15 cellular contexts compared by ENCODE assay signal in the genomic region with DNA sequence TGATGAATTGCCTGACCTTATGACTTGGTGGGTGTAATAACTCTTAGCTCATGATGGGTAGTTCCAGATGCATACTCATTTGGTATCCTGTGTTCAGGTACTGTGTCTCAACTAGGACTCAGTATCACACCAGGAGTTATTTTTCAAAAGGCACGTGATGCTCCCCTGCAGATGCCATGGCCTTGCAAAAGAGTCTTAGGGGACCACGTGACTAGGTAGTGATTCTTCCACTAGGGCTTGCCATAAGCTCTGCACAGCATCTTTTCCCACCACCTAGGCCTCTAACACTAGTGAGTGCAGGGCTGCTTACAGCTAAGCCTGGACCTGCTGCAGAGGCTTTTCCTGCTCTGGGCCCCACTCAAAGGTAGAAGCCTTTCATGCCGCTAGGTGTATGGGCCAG. TPM values are rescaled to one million over a fixed set of nuclear protein-coding genes. Genes with fewer than 3 reads are reported as not detected.
DNase-seq lines count a peak whose midpoint lies in the region; ATAC-seq and TF ChIP-seq lines count a peak whose summit lies in the region.
"Had no signal": no experiment of that assay in that cellular context is flagged by ENCODE, and none has a peak within 500 bp of the region (broad histone marks: within the 10 kb centered on the region; RNA-seq: fewer than 3 reads in every experiment).

No MANE protein-coding gene starts in this region.

- H3K27me3 Mint-ChIP-seq in CD8-positive, alpha-beta memory T cell = peaks cover 14 to 23% of the 10 kb centered on the region in 2 donors
- H3K27me3 Mint-ChIP-seq in activated CD8-positive, alpha-beta T cell treated with anti-CD3 and anti-CD28 coated beads for 36 hours = peaks cover 6% of the 10 kb centered on the region

- no peak overlapping the region for H2BK120ac ChIP-seq in IMR-90 (ENCODE audit: low read depth, low read length)

- DNase-seq in IMR-90 = no peak
- peak; percentile 18 for DNase-seq in islet precursor cell
- DNase-seq in CD8-positive, alpha-beta memory T cell = no peak
- DNase-seq in activated CD8-positive, alpha-beta T cell treated with anti-CD3 and anti-CD28 coated beads for 36 hours = no peak
- DNase-seq: BE2C; CD4-positive, alpha-beta memory T cell; COR-L47; DMS153; EL; H7 had no signal

- ATAC-seq in IMR-90 (ENCODE audit: low read depth) = no peak
- ATAC-seq in activated CD8-positive, alpha-beta T cell treated with anti-CD3 and anti-CD28 coated beads for 36 hours = no peak
- ATAC-seq: A549, GM23338 had no signal

- H3K9me1 ChIP-seq in IMR-90 (ENCODE audit: insufficient read depth, low read length) = 0 out of 2 replicates have a peak, but pooled peaks cover 2% of the 10 kb centered on the region

- intact Hi-C loops in IMR-90 (cut with micrococcal nuclease) = no loop called here
- intact Hi-C loops in activated CD8-positive, alpha-beta T cell treated with anti-CD3 and anti-CD28 coated beads for 36 hours (cut with micrococcal nuclease) = no loop called here

- no peaks in the 10 kb centered on the region for H3K36me3 ChIP-seq in IMR-90 (ENCODE audit: control insufficient read depth, insufficient read depth, low read length)
- H3K36me3 ChIP-seq in OCI-LY3 (replicated peaks; ENCODE audit: low read depth, low read length) = no peaks in the 10 kb centered on the region
- no peaks in the 10 kb centered on the region for H3K36me3 ChIP-seq in CD8-positive, alpha-beta memory T cell (ENCODE audit: insufficient read depth, low read length)
- H3K36me3 ChIP-seq: BE2C had no signal

- H3K79me2 ChIP-seq in OCI-LY3 (ENCODE audit: low read length) = no peaks in the 10 kb centered on the region

- H3K4me1 Mint-ChIP-seq in CD8-positive, alpha-beta memory T cell = no peaks in the 10 kb centered on the region
- no peaks in the 10 kb centered on the region for H3K4me1 Mint-ChIP-seq in activated CD8-positive, alpha-beta T cell treated with anti-CD3 and anti-CD28 coated beads for 36 hours (ENCODE audit: low read depth)
- H3K4me1 Mint-ChIP-seq: CD4-positive, alpha-beta memory T cell; GM23338 had no signal

- no peak overlapping the region for H3K27ac Mint-ChIP-seq in CD8-positive, alpha-beta memory T cell
- H3K27ac Mint-ChIP-seq in activated CD8-positive, alpha-beta T cell treated with anti-CD3 and anti-CD28 coated beads for 36 hours = no peak overlapping the region
- H3K27ac Mint-ChIP-seq: CD4-positive, alpha-beta memory T cell; GM23338 had no signal

- H4K5ac ChIP-seq in IMR-90 (ENCODE audit: low read depth, low read length) = no peak overlapping the region

- no peaks in the 10 kb centered on the region for H3K9me3 Mint-ChIP-seq in CD8-positive, alpha-beta memory T cell
- no peaks in the 10 kb centered on the region for H3K9me3 Mint-ChIP-seq in activated CD8-positive, alpha-beta T cell treated with anti-CD3 and anti-CD28 coated beads for 36 hours
- H3K9me3 Mint-ChIP-seq: CD4-positive, alpha-beta memory T cell; GM23338 had no signal

- WGBS in IMR-90 (ENCODE audit: extremely low coverage in 2 of 2, insufficient read length in 1 of 2), 2 experiments = no CpG with 5 or more reads among the region's 3 CpGs

- H2BK15ac ChIP-seq in IMR-90 (ENCODE audit: low read depth, low read length) = no peak overlapping the region

- H3K18ac ChIP-seq in IMR-90 (ENCODE audit: low read depth, low read length) = no peak overlapping the region

- no peaks in the 10 kb centered on the region for H4K20me1 ChIP-seq in IMR-90 (ENCODE audit: insufficient read depth, low read length)
- no peaks in the 10 kb centered on the region for H4K20me1 ChIP-seq in OCI-LY3 (ENCODE audit: insufficient read depth, low read length)

- in situ Hi-C loops in IMR-90 (cut with MboI; ENCODE audit: low sequenced_read_pairs) = no loop called here

- no peak overlapping the region for H3K56ac ChIP-seq in IMR-90 (ENCODE audit: extremely low read depth, insufficient read depth, low read length)

- H2BK5ac ChIP-seq in IMR-90 (ENCODE audit: low read depth, low read length, poor library complexity, severe bottlenecking) = no peak overlapping the region

- H3K4me2 ChIP-seq in IMR-90 (ENCODE audit: low read depth, low read length) (no peak overlapping the region), OCI-LY3 (ENCODE audit: low read length) (0 out of 2 replicates have a peak overlapping the region, but pooled peaks have one; percentile 11)
- H3K4me2 ChIP-seq: A549, GM23338 had no signal

- no peak overlapping the region for H2AK9ac ChIP-seq in IMR-90 (replicated peaks; ENCODE audit: low read depth, low read length, poor library complexity)

- no peak overlapping the region for H3K23ac ChIP-seq in IMR-90 (ENCODE audit: low read depth, low read length)

- no peak overlapping the region for H2AK5ac ChIP-seq in IMR-90 (ENCODE audit: low read depth, low read length)

- H3K4me3 Mint-ChIP-seq in CD8-positive, alpha-beta memory T cell = no peak overlapping the region
- H3K4me3 Mint-ChIP-seq in activated CD8-positive, alpha-beta T cell treated with anti-CD3 and anti-CD28 coated beads for 36 hours = no peak overlapping the region
- H3K4me3 Mint-ChIP-seq: CD4-positive, alpha-beta memory T cell; GM23338 had no signal

- no peak overlapping the region for H2BK20ac ChIP-seq in IMR-90 (ENCODE audit: low read depth, low read length)

- H3K27ac ChIP-seq in IMR-90 (ENCODE audit: insufficient read depth, low read length) (no peak overlapping the region), OCI-LY3 (ENCODE audit: low read length) (no peak overlapping the region)
- no peak overlapping the region for H3K27ac ChIP-seq in CD8-positive, alpha-beta memory T cell (ENCODE audit: low read depth, low read length)
- H3K27ac ChIP-seq: A549, C4-2B had no signal

- H3K4ac ChIP-seq in IMR-90 (ENCODE audit: low read depth, low read length) = no peak overlapping the region

- H3K79me1 ChIP-seq in IMR-90 (ENCODE audit: low read depth in 1 of 2, low read length in 2 of 2) = no peaks in the 10 kb centered on the region

- TF ChIP-seq RAD21 in IMR-90 (IDR thresholded peaks at IDR 0.05; ENCODE audit: low read length) = no peak

- BruUV-seq in IMR-90 (replicated peaks; lab: Mats Ljungman, UMichigan) = no TSS peak

- no peaks in the 10 kb centered on the region for H3K36me3 Mint-ChIP-seq in CD8-positive, alpha-beta memory T cell
- no peaks in the 10 kb centered on the region for H3K36me3 Mint-ChIP-seq in activated CD8-positive, alpha-beta T cell treated with anti-CD3 and anti-CD28 coated beads for 36 hours (ENCODE audit: low read depth)
- H3K36me3 Mint-ChIP-seq: CD4-positive, alpha-beta memory T cell had no signal

- CTCF ChIA-PET in IMR-90 (lab: Yijun Ruan, JAX) = no interaction called here
- CTCF ChIA-PET in CD8-positive, alpha-beta memory T cell (lab: Charles Lee) = interaction anchor here (5.5 kb wide), 1 partner anchor 7 kb away, joined by 23 read pairs; no protein-coding TSS in a partner anchor
- CTCF ChIA-PET in activated CD8-positive, alpha-beta T cell treated with anti-CD3 and anti-CD28 coated beads for 36 hours (lab: Charles Lee) = interaction anchor here (0.8 to 3.9 kb wide), 8 partner anchors 8 to 339 kb away, joined by 3 to 33 read pairs (median 4); no protein-coding TSS in a partner anchor

- no peak overlapping the region for H2AFZ ChIP-seq in IMR-90 (replicated peaks; ENCODE audit: low read length, poor library complexity)
- H2AFZ ChIP-seq in OCI-LY3 (ENCODE audit: low read depth, low read length) = no peak overlapping the region
- H2AFZ ChIP-seq: GM23338 had no signal

- no peak overlapping the region for H4K91ac ChIP-seq in IMR-90 (ENCODE audit: insufficient read depth, low read depth, low read length)

- H3K4me3 ChIP-seq in IMR-90 (ENCODE audit: insufficient read depth, low read depth, low read length) = no peak overlapping the region
- no peak overlapping the region for H3K4me3 ChIP-seq in OCI-LY3 (ENCODE audit: low read length)
- no peak overlapping the region for H3K4me3 ChIP-seq in CD8-positive, alpha-beta memory T cell (ENCODE audit: low read length)
- H3K4me3 ChIP-seq: A549, GM23338 had no signal

- dilution Hi-C loops in IMR-90 (cut with HindIII; ENCODE audit: low sequenced_read_pairs, unreplicated experiment) = no loop called here

- no peak overlapping the region for H3K14ac ChIP-seq in IMR-90 (replicated peaks; ENCODE audit: low read depth, low read length)

- no peak overlapping the region for H4K8ac ChIP-seq in IMR-90 (ENCODE audit: low read depth in 2 of 2, low read length in 2 of 2)

- no peak overlapping the region for H3K9ac ChIP-seq in IMR-90 (ENCODE audit: low read depth, low read length)
- H3K9ac ChIP-seq in OCI-LY3 (ENCODE audit: low read length) = no peak overlapping the region

- H3K4me1 ChIP-seq in IMR-90 (ENCODE audit: control insufficient read depth, insufficient read depth, low read length) = no peaks in the 10 kb centered on the region
- H3K4me1 ChIP-seq in OCI-LY3 (ENCODE audit: low read length) = peaks cover 70% of the 10 kb centered on the region
- H3K4me1 ChIP-seq in CD8-positive, alpha-beta memory T cell (ENCODE audit: insufficient read depth, low read length) = no peaks in the 10 kb centered on the region
- H3K4me1 ChIP-seq: A549, BE2C had no signal

- TF ChIP-seq POLR2A in IMR-90 (IDR thresholded peaks at IDR 0.05; ENCODE audit: low read depth, low read length) = no peak

- no peak for TF ChIP-seq CTCF in IMR-90 (conservative IDR thresholded peaks at IDR 0.05; ENCODE audit: low read depth, low read length)
- no peak for TF ChIP-seq CTCF in OCI-LY3 (IDR thresholded peaks at IDR 0.05; ENCODE audit: low read depth, low read length)
- TF ChIP-seq CTCF in activated CD8-positive, alpha-beta T cell treated with anti-CD3 and anti-CD28 coated beads for 36 hours (IDR thresholded peaks at IDR 0.05) = no peak

- H3K27me3 ChIP-seq in IMR-90 (ENCODE audit: control insufficient read depth, insufficient read depth, low read length) = peaks cover 50% of the 10 kb centered on the region
- H3K27me3 ChIP-seq in OCI-LY3 (ENCODE audit: low read depth, low read length) = no peaks in the 10 kb centered on the region
- no peaks in the 10 kb centered on the region for H3K27me3 ChIP-seq in CD8-positive, alpha-beta memory T cell (ENCODE audit: insufficient read depth, low read length, poor library complexity, severe bottlenecking)

- POLR2A ChIA-PET in IMR-90 (lab: Charles Lee; ENCODE audit: unreplicated experiment) = no interaction called here
- POLR2A ChIA-PET in CD8-positive, alpha-beta memory T cell (lab: Charles Lee) = interaction anchor here (0.5 kb wide), 1 partner anchor 19 kb away, joined by 3 read pairs; no protein-coding TSS in a partner anchor
- POLR2A ChIA-PET in activated CD8-positive, alpha-beta T cell treated with anti-CD3 and anti-CD28 coated beads for 36 hours (lab: Charles Lee) = no interaction called here

- H3K9me3 ChIP-seq in IMR-90 (ENCODE audit: control insufficient read depth, insufficient read depth, low read length) (no peaks in the 10 kb centered on the region), OCI-LY3 (ENCODE audit: insufficient read depth, low read length) (no peaks in the 10 kb centered on the region)
- no peaks in the 10 kb centered on the region for H3K9me3 ChIP-seq in CD8-positive, alpha-beta memory T cell (ENCODE audit: low read length)
- H3K9me3 ChIP-seq: A549, BE2C had no signal

RNA-seq across cellular contexts. Expression of gene FCAMR, which starts 3.9 kb away (rescaled TPM):
- total RNA-seq in IMR-90 (2012; rRNA removed) = not detected in 2 replicates
- not detected in 2 replicates for polyA plus RNA-seq in IMR-90 (2012; rRNA removed)
- not detected in 2 replicates for polyA plus RNA-seq in IMR-90 (2012; cell fraction: cytosol; rRNA removed)
- polyA plus RNA-seq in IMR-90 (2012; cell fraction: nucleus; rRNA removed; ENCODE audit: low replicate concordance) = 0.05 TPM in 1 of 2 replicates, not detected in the other
- not detected for total RNA-seq in CD8-positive, alpha-beta memory T cell
- polyA plus RNA-seq in CD8-positive, alpha-beta memory T cell = not detected
- not detected for total RNA-seq in activated CD8-positive, alpha-beta T cell treated with anti-CD3 and anti-CD28 coated beads for 36 hours
- total RNA-seq: CD4-positive, alpha-beta memory T cell; GM23338; H7 had no signal
- polyA plus RNA-seq: A549; AG04450; CD4-positive, alpha-beta memory T cell; GM23338 had no signal

RNA-seq across cellular contexts. Expression of gene PIGR, which starts 27.9 kb away (rescaled TPM):
- not detected in 2 replicates for total RNA-seq in IMR-90 (2012; rRNA removed)
- not detected in 2 replicates for polyA plus RNA-seq in IMR-90 (2012; rRNA removed)
- polyA plus RNA-seq in IMR-90 (2012; cell fraction: cytosol; rRNA removed) = not detected in 2 replicates
- polyA plus RNA-seq in IMR-90 (2012; cell fraction: nucleus; rRNA removed; ENCODE audit: low replicate concordance) = not detected in 2 replicates
- total RNA-seq in CD8-positive, alpha-beta memory T cell = under 1 TPM; 0.04 to 0.33 TPM
- not detected for polyA plus RNA-seq in CD8-positive, alpha-beta memory T cell
- under 1 TPM in 1 of 2 experiments, not detected in 1; 0.07 TPM for total RNA-seq in activated CD8-positive, alpha-beta T cell treated with anti-CD3 and anti-CD28 coated beads for 36 hours
- total RNA-seq: CD4-positive, alpha-beta memory T cell; GM23338 had no signal
- polyA plus RNA-seq: AG04450; CD4-positive, alpha-beta memory T cell; GM23338 had no signal

RNA-seq across cellular contexts. Expression of gene FCMR, which starts 52.4 kb away (rescaled TPM):
- not detected in 2 replicates for total RNA-seq in IMR-90 (2012; rRNA removed)
- 0.09 and 0.29 TPM in 2 replicates for polyA plus RNA-seq in IMR-90 (2012; rRNA removed)
- polyA plus RNA-seq in IMR-90 (2012; cell fraction: cytosol; rRNA removed) = 0.41 and 0.58 TPM in 2 replicates
- 0.17 TPM in 1 of 2 replicates, not detected in the other for polyA plus RNA-seq in IMR-90 (2012; cell fraction: nucleus; rRNA removed; ENCODE audit: low replicate concordance)
- 10 to 100 TPM; 75.1 to 75.6 TPM for total RNA-seq in CD8-positive, alpha-beta memory T cell
- polyA plus RNA-seq in CD8-positive, alpha-beta memory T cell = 574 TPM
- 10 to 100 TPM; 49.4 to 51.7 TPM for total RNA-seq in activated CD8-positive, alpha-beta T cell treated with anti-CD3 and anti-CD28 coated beads for 36 hours
- total RNA-seq: GM23338, H7 had no signal

RNA-seq across cellular contexts. Expression of gene C1orf116, which starts 58.4 kb away (rescaled TPM):
- under 0.01 TPM in 1 of 2 replicates, not detected in the other for total RNA-seq in IMR-90 (2012; rRNA removed)
- polyA plus RNA-seq in IMR-90 (2012; rRNA removed) = 0.03 TPM in 1 of 2 replicates, not detected in the other
- 0.01 TPM in 1 of 2 replicates, not detected in the other for polyA plus RNA-seq in IMR-90 (2012; cell fraction: cytosol; rRNA removed)
- polyA plus RNA-seq in IMR-90 (2012; cell fraction: nucleus; rRNA removed; ENCODE audit: low replicate concordance) = 0.01 and 0.03 TPM in 2 replicates
- not detected for total RNA-seq in CD8-positive, alpha-beta memory T cell
- not detected for polyA plus RNA-seq in CD8-positive, alpha-beta memory T cell
- under 1 TPM; 0.07 to 0.13 TPM for total RNA-seq in activated CD8-positive, alpha-beta T cell treated with anti-CD3 and anti-CD28 coated beads for 36 hours
- polyA plus RNA-seq: AG04450; CD4-positive, alpha-beta memory T cell had no signal

Comparison
In these comparisons a context has a peak if more than half of its experiments do, and no peak if none do; other contexts are left out.
1. RNA of gene FCMR, which starts 52.4 kb away (total RNA-seq): 75.1 to 75.6 TPM in CD8-positive, alpha-beta memory T cell and 49.4 to 51.7 TPM in activated CD8-positive, alpha-beta T cell treated with anti-CD3 and anti-CD28 coated beads for 36 hours; not detected in IMR-90; every median in the first group is over 10 times any median in the second.